9 cellular contexts compared by ENCODE assay signal in the genomic region with DNA sequence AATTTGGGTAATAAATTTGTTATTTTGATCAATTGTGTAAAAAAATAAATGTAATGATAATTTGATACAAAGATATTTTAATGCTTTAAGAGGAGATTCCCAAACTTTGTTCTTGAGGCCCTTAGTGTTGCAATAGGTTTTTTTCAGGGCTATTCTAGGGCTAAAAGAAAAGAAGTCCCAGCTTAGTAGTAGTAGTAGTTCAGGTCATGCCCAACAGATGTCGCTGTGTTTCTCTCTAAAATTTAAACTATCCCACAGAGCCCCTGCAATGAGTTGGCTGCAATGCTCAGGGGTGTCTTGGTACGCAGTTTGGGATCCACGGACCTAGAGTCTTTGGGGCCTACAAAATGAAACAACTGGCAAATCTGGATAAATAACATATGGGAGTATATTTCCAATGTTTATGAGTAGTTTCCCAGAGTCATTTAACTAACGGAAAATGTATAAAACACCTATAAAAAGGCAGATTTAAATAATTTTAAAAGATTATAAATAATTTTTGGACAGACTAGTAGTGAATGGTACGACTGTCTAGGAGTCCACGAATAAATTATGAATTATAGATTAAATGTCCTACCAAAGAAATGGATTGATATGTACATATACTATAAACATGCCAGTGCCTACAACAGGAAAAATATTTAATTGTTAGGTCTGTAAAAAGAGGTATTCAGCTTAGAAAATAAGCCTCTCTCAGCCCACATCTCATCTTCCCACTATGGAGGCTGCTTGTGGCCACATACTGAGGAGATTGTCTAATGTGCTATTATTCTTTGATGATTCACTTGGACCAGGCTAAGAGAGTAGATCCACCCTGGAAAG.
DNase-seq lines count a peak whose midpoint lies in the region; ATAC-seq and TF ChIP-seq lines count a peak whose summit lies in the region.
"Had no signal": no experiment of that assay in that cellular context is flagged by ENCODE, and none has a peak within 500 bp of the region (broad histone marks: within the 10 kb centered on the region; RNA-seq: fewer than 3 reads in every experiment).

No MANE protein-coding gene starts in this region.

- no peaks in the 10 kb centered on the region for H3K36me3 ChIP-seq in GM23338 (ENCODE audit: insufficient read depth)

- ATAC-seq in GM23338 (peak; percentile 96), sciatic nerve (peak; percentile 73), GM18519 (IDR thresholded peaks at IDR 0.05; ENCODE audit: low FRiP score, unreplicated experiment) (no peak)

- peak; percentile 69 to 82 for TF ChIP-seq CTCF in GM23338 (conservative IDR thresholded peaks at IDR 0.05; ENCODE audit: low read depth in 2 of 2)

- H3K27me3 ChIP-seq in GM23338 (ENCODE audit: insufficient read depth), result no peaks in the 10 kb centered on the region

- H3K27me3 Mint-ChIP-seq in GM23338 (ENCODE audit: insufficient read depth, low read depth, poor library complexity), result no peaks in the 10 kb centered on the region
- H3K27me3 Mint-ChIP-seq in activated T-helper 1 cell treated with anti-CD3 and anti-CD28 coated beads, Interleukin-12 subunit alpha, Interleukin-12 subunit beta, Interleukin-2, Interleukin-4 antibody, amounts not matched to agents 30 ng/mL and 10 ng/mL and 1 ng/mL, durations not matched to agents 14 hours and 24 hours and 36 hours (ENCODE audit: insufficient read depth), result no peaks in the 10 kb centered on the region
- H3K27me3 Mint-ChIP-seq: central memory CD8-positive, alpha-beta T cell had no signal

- peaks cover 6% of the 10 kb centered on the region for H3K36me3 Mint-ChIP-seq in GM23338 (ENCODE audit: low read depth)
- H3K36me3 Mint-ChIP-seq in activated T-helper 1 cell treated with anti-CD3 and anti-CD28 coated beads, Interleukin-12 subunit alpha, Interleukin-12 subunit beta, Interleukin-2, Interleukin-4 antibody, amounts not matched to agents 30 ng/mL and 10 ng/mL and 1 ng/mL, durations not matched to agents 14 hours and 24 hours and 36 hours (ENCODE audit: low read depth), result no peaks in the 10 kb centered on the region

- H3K4me1 Mint-ChIP-seq in GM23338, result peaks cover 6% of the 10 kb centered on the region; the same call in 2 of the 3 replicates
- no peaks in the 10 kb centered on the region for H3K4me1 Mint-ChIP-seq in activated T-helper 1 cell treated with anti-CD3 and anti-CD28 coated beads, Interleukin-12 subunit alpha, Interleukin-12 subunit beta, Interleukin-2, Interleukin-4 antibody, amounts not matched to agents 30 ng/mL and 10 ng/mL and 1 ng/mL, durations not matched to agents 14 hours and 24 hours and 36 hours (ENCODE audit: low read depth)
- H3K4me1 Mint-ChIP-seq: central memory CD8-positive, alpha-beta T cell had no signal

- no peaks in the 10 kb centered on the region for H3K9me2 ChIP-seq in GM23338 (ENCODE audit: insufficient read depth)

- H3K79me2 ChIP-seq in GM23338 (replicated peaks; ENCODE audit: insufficient read depth), result no peaks in the 10 kb centered on the region

- H3K4me2 ChIP-seq in GM23338, result no peak overlapping the region

- no peak overlapping the region for H2AFZ ChIP-seq in GM23338

- no peaks in the 10 kb centered on the region for H4K20me1 ChIP-seq in GM23338 (replicated peaks; ENCODE audit: insufficient read depth)

- no peak overlapping the region for H3K4me3 Mint-ChIP-seq in GM23338
- H3K4me3 Mint-ChIP-seq in activated T-helper 1 cell treated with anti-CD3 and anti-CD28 coated beads, Interleukin-12 subunit alpha, Interleukin-12 subunit beta, Interleukin-2, Interleukin-4 antibody, amounts not matched to agents 30 ng/mL and 10 ng/mL and 1 ng/mL, durations not matched to agents 14 hours and 24 hours and 36 hours, result no peak overlapping the region
- H3K4me3 Mint-ChIP-seq: central memory CD8-positive, alpha-beta T cell had no signal

- 0 out of 2 replicates have a peak overlapping the region, but pooled peaks have one; percentile 13 for H3K27ac Mint-ChIP-seq in GM23338
- H3K27ac Mint-ChIP-seq in activated T-helper 1 cell treated with anti-CD3 and anti-CD28 coated beads, Interleukin-12 subunit alpha, Interleukin-12 subunit beta, Interleukin-2, Interleukin-4 antibody, amounts not matched to agents 30 ng/mL and 10 ng/mL and 1 ng/mL, durations not matched to agents 14 hours and 24 hours and 36 hours, result no peak overlapping the region

- no peaks in the 10 kb centered on the region for H3F3A ChIP-seq in GM23338 (replicated peaks; ENCODE audit: low read depth)

- DNase-seq in SHP77 (lab: John Stamatoyannopoulos, UW), result peak; percentile 29 to 62
- DNase-seq in SHP77 treated with DMSO at 0.1 percent for 48 hours (lab: John Stamatoyannopoulos, UW), result no peak
- peak; percentile 84 for DNase-seq in GM23338 (ENCODE audit: low spot score)
- peak; percentile 26 for DNase-seq in NCI-H2171 (lab: John Stamatoyannopoulos, UW)
- peak; percentile 2 for DNase-seq in activated T-helper 1 cell treated with anti-CD3 and anti-CD28 coated beads, Interleukin-12 subunit alpha, Interleukin-12 subunit beta, Interleukin-2, Interleukin-4 antibody, amounts not matched to agents 30 ng/mL and 10 ng/mL and 1 ng/mL, durations not matched to agents 14 hours and 24 hours and 36 hours (ENCODE audit: low spot score)
- peak in 37 of 42 donors; percentile 7 to 89 (median 53) for DNase-seq in head of caudate nucleus
- no peak for DNase-seq in sciatic nerve (ENCODE audit: low spot score)

- peaks cover 1% of the 10 kb centered on the region; the same call in 2 of the 3 replicates for H3K9me3 Mint-ChIP-seq in GM23338
- H3K9me3 Mint-ChIP-seq in activated T-helper 1 cell treated with anti-CD3 and anti-CD28 coated beads, Interleukin-12 subunit alpha, Interleukin-12 subunit beta, Interleukin-2, Interleukin-4 antibody, amounts not matched to agents 30 ng/mL and 10 ng/mL and 1 ng/mL, durations not matched to agents 14 hours and 24 hours and 36 hours, result no peaks in the 10 kb centered on the region

- no peaks in the 10 kb centered on the region for H3K4me1 ChIP-seq in GM23338 (ENCODE audit: insufficient read depth)

- intact Hi-C loops in activated T-helper 1 cell treated with anti-CD3 and anti-CD28 coated beads, Interleukin-12 subunit alpha, Interleukin-12 subunit beta, Interleukin-2, Interleukin-4 antibody, amounts not matched to agents 30 ng/mL and 10 ng/mL and 1 ng/mL, durations not matched to agents 14 hours and 24 hours and 36 hours (cut with micrococcal nuclease), result loop anchor here (1.0 to 10.0 kb wide), 2 partner anchors 67 to 384 kb away; no protein-coding TSS in a partner anchor
- intact Hi-C loops in head of caudate nucleus (cut with DNase I) (no loop called here), sciatic nerve (cut with DNase I) (no loop called here)

- H3K27ac ChIP-seq in GM23338 (ENCODE audit: low read depth), result no peak overlapping the region

- no peak overlapping the region for H3K4me3 ChIP-seq in GM23338

TF ChIP-seq in GM23338, 12 proteins besides CTCF, POLR2A, EP300 and RAD21 (continues in another document):
- TF ChIP-seq CREB1 (CRISPR knock-in tag; IDR thresholded peaks at IDR 0.05; ENCODE audit: low read depth), result no peak
- TF ChIP-seq, protein P1, sequence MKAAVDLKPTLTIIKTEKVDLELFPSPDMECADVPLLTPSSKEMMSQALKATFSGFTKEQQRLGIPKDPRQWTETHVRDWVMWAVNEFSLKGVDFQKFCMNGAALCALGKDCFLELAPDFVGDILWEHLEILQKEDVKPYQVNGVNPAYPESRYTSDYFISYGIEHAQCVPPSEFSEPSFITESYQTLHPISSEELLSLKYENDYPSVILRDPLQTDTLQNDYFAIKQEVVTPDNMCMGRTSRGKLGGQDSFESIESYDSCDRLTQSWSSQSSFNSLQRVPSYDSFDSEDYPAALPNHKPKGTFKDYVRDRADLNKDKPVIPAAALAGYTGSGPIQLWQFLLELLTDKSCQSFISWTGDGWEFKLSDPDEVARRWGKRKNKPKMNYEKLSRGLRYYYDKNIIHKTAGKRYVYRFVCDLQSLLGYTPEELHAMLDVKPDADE (IDR thresholded peaks at IDR 0.05), result no peak
- no peak for TF ChIP-seq EZH2phosphoT487 (IDR thresholded peaks at IDR 0.05; ENCODE audit: unreplicated experiment)
- no peak for TF ChIP-seq REST (IDR thresholded peaks at IDR 0.05; ENCODE audit: unreplicated experiment)
- no peak for TF ChIP-seq EZH2 (IDR thresholded peaks at IDR 0.05; ENCODE audit: low read depth, unreplicated experiment)

Comparison
In these comparisons a context has a peak if more than half of its experiments do, and no peak if none do; other contexts are left out.
1. DNase-seq: peak in SHP77 (2 of 2), GM23338 (single experiment), NCI-H2171 (single experiment), activated T-helper 1 cell treated with anti-CD3 and anti-CD28 coated beads, Interleukin-12 subunit alpha, Interleukin-12 subunit beta, Interleukin-2, Interleukin-4 antibody, amounts not matched to agents 30 ng/mL and 10 ng/mL and 1 ng/mL, durations not matched to agents 14 hours and 24 hours and 36 hours (single experiment) and head of caudate nucleus (37 of 42); none in SHP77 treated with DMSO at 0.1 percent for 48 hours (single experiment) and sciatic nerve (single experiment).